Comparison of ENCODE assay signal across 19 cellular contexts in genomic region chr2:215832791-215833190, GRCh38.
DNase-seq lines count a peak whose midpoint lies in the region; ATAC-seq and TF ChIP-seq lines count a peak whose summit lies in the region.
"Had no signal": no experiment of that assay in that cellular context is flagged by ENCODE, and none has a peak within 500 bp of the region (broad histone marks: within the 10 kb centered on the region; RNA-seq: fewer than 3 reads in every experiment).

No MANE protein-coding gene starts in this region.

- TF ChIP-seq CTCF in hepatocyte (IDR thresholded peaks at IDR 0.05; ENCODE audit: poor library complexity) (no peak), gastrocnemius medialis (IDR thresholded peaks at IDR 0.05 in 4 of 5, conservative IDR thresholded peaks at IDR 0.05 in 1 of 5) (no peak)

- CTCF ChIA-PET in activated CD4-positive, alpha-beta memory T cell treated with anti-CD3 and anti-CD28 coated beads for 36 hours (lab: Charles Lee) = no interaction called here

- no peaks in the 10 kb centered on the region for H3K9me3 Mint-ChIP-seq in activated CD4-positive, alpha-beta memory T cell treated with anti-CD3 and anti-CD28 coated beads for 36 hours
- H3K9me3 Mint-ChIP-seq: activated CD8-positive, alpha-beta T cell treated with anti-CD3 and anti-CD28 coated beads for 36 hours; endodermal cell; H9; natural killer cell; stimulated activated naive CD8-positive, alpha-beta T cell treated with anti-CD3 and anti-CD28 coated beads, Interleukin-15, Interleukin-2, amounts not matched to agents 100 ng/mL and 50 ng/mL, for 24 hours had no signal

- no peaks in the 10 kb centered on the region for H3K36me3 Mint-ChIP-seq in activated CD4-positive, alpha-beta memory T cell treated with anti-CD3 and anti-CD28 coated beads for 36 hours
- H3K36me3 Mint-ChIP-seq: natural killer cell had no signal

- H3K27ac Mint-ChIP-seq in activated CD4-positive, alpha-beta memory T cell treated with anti-CD3 and anti-CD28 coated beads for 36 hours = no peak overlapping the region
- H3K27ac Mint-ChIP-seq: activated CD8-positive, alpha-beta T cell treated with anti-CD3 and anti-CD28 coated beads for 36 hours; endodermal cell; H9; natural killer cell; stimulated activated naive CD8-positive, alpha-beta T cell treated with anti-CD3 and anti-CD28 coated beads, Interleukin-15, Interleukin-2, amounts not matched to agents 100 ng/mL and 50 ng/mL, for 24 hours had no signal

- WGBS in GM23248 (ENCODE audit: low coverage in 1 of 2, low lambda C conversion rate in 2 of 2, missing lambda C conversion rate in 2 of 2), 2 experiments = 96 to 98% methylated on average over 6 of the region's 6 CpGs
- 94% methylated on average over 6 of the region's 6 CpGs for WGBS in hepatocyte (ENCODE audit: low lambda C conversion rate, missing lambda C conversion rate)

- H3K9ac ChIP-seq in GM23248 = no peak overlapping the region

- H3K27me3 ChIP-seq in GM23248 (replicated peaks; ENCODE audit: insufficient read depth) (no peaks in the 10 kb centered on the region), hepatocyte (no peaks in the 10 kb centered on the region), gastrocnemius medialis (no peaks in the 10 kb centered on the region)

- H3K36me3 ChIP-seq in GM23248 (ENCODE audit: low read depth) (no peaks in the 10 kb centered on the region), hepatocyte (replicated peaks; ENCODE audit: insufficient read depth, low read depth) (no peaks in the 10 kb centered on the region), gastrocnemius medialis (no peaks in the 10 kb centered on the region)
- H3K36me3 ChIP-seq: lower lobe of right lung, WERI-Rb-1 had no signal

- peak; percentile 33 for DNase-seq in GM23248
- peak; percentile 5 for DNase-seq in SKM-1 (lab: John Stamatoyannopoulos, UW; ENCODE audit: unreplicated experiment)
- no peak for DNase-seq in hepatocyte (ENCODE audit: low spot score)
- DNase-seq in gastrocnemius medialis = peak in 1 of 2 donors; percentile 63
- DNase-seq in effector CD4-positive, alpha-beta T cell = no peak
- no peak for DNase-seq in SW 1271 (lab: John Stamatoyannopoulos, UW)
- no peak for DNase-seq in activated CD4-positive, alpha-beta memory T cell treated with anti-CD3 and anti-CD28 coated beads for 36 hours
- DNase-seq: activated CD8-positive, alpha-beta T cell treated with anti-CD3 and anti-CD28 coated beads for 36 hours; central memory CD4-positive, alpha-beta T cell; endodermal cell; foreskin melanocyte; H9; lower lobe of right lung; natural killer cell; NCI-H1436 treated with DMSO at 0.1 percent for 48 hours; NCI-H345; WERI-Rb-1 had no signal

- H3K9me2 ChIP-seq in GM23248 (ENCODE audit: insufficient read depth) (no peaks in the 10 kb centered on the region), hepatocyte (replicated peaks; ENCODE audit: insufficient read depth) (no peaks in the 10 kb centered on the region)

- H3K4me1 Mint-ChIP-seq in activated CD4-positive, alpha-beta memory T cell treated with anti-CD3 and anti-CD28 coated beads for 36 hours (ENCODE audit: low read depth) = peaks cover 5% of the 10 kb centered on the region

- no peaks in the 10 kb centered on the region for H4K20me1 ChIP-seq in GM23248 (ENCODE audit: insufficient read depth)
- H4K20me1 ChIP-seq in hepatocyte (ENCODE audit: insufficient read depth, poor library complexity, severe bottlenecking) = no peaks in the 10 kb centered on the region

- H3K79me2 ChIP-seq in GM23248 (ENCODE audit: insufficient read depth) (no peaks in the 10 kb centered on the region; the same call in 1 of the 2 replicates), hepatocyte (no peaks in the 10 kb centered on the region)

- POLR2A ChIA-PET in activated CD4-positive, alpha-beta memory T cell treated with anti-CD3 and anti-CD28 coated beads for 36 hours (lab: Charles Lee) = no interaction called here

- H3K4me1 ChIP-seq in GM23248 (ENCODE audit: insufficient read depth) (peaks cover 50% of the 10 kb centered on the region), hepatocyte (ENCODE audit: insufficient read depth) (peaks cover 24% of the 10 kb centered on the region), gastrocnemius medialis (peaks cover 0 to 27% of the 10 kb centered on the region in 2 donors)

- H3K4me2 ChIP-seq in GM23248 (ENCODE audit: unreplicated experiment) = no peak overlapping the region
- H3K4me2 ChIP-seq in hepatocyte = no peak overlapping the region

- H3K4me3 Mint-ChIP-seq in activated CD4-positive, alpha-beta memory T cell treated with anti-CD3 and anti-CD28 coated beads for 36 hours = no peak overlapping the region
- H3K4me3 Mint-ChIP-seq: activated CD8-positive, alpha-beta T cell treated with anti-CD3 and anti-CD28 coated beads for 36 hours; endodermal cell; H9; natural killer cell; stimulated activated naive CD8-positive, alpha-beta T cell treated with anti-CD3 and anti-CD28 coated beads, Interleukin-15, Interleukin-2, amounts not matched to agents 100 ng/mL and 50 ng/mL, for 24 hours had no signal

- intact Hi-C loops in gastrocnemius medialis (cut with DNase I; ENCODE audit: low total_unique reads) = no loop called here
- intact Hi-C loops in activated CD4-positive, alpha-beta memory T cell treated with anti-CD3 and anti-CD28 coated beads for 36 hours (cut with micrococcal nuclease) = no loop called here

- ATAC-seq in gastrocnemius medialis (peak; percentile 75 to 80), GM18517 (IDR thresholded peaks at IDR 0.05; ENCODE audit: unreplicated experiment) (no peak)
- ATAC-seq: activated CD8-positive, alpha-beta T cell treated with anti-CD3 and anti-CD28 coated beads for 36 hours; natural killer cell had no signal

- H3K27ac ChIP-seq in GM23248 (no peak overlapping the region), hepatocyte (peak overlapping the region; percentile 77), gastrocnemius medialis (peak overlapping the region in 1 of 4 donors; percentile 52)
- H3K27ac ChIP-seq: lower lobe of right lung, WERI-Rb-1 had no signal

- H3K4me3 ChIP-seq in GM23248 (no peak overlapping the region), hepatocyte (no peak overlapping the region), gastrocnemius medialis (no peak overlapping the region)
- H3K4me3 ChIP-seq: lower lobe of right lung had no signal

- H3K9me3 ChIP-seq in GM23248 (ENCODE audit: low read depth) (no peaks in the 10 kb centered on the region), hepatocyte (ENCODE audit: low read depth) (no peaks in the 10 kb centered on the region), gastrocnemius medialis (no peaks in the 10 kb centered on the region)
- H3K9me3 ChIP-seq: lower lobe of right lung had no signal

- TF ChIP-seq POLR2A in gastrocnemius medialis (IDR thresholded peaks at IDR 0.05) = no peak

- peaks cover 3% of the 10 kb centered on the region for H3K27me3 Mint-ChIP-seq in activated CD4-positive, alpha-beta memory T cell treated with anti-CD3 and anti-CD28 coated beads for 36 hours
- H3K27me3 Mint-ChIP-seq: activated CD8-positive, alpha-beta T cell treated with anti-CD3 and anti-CD28 coated beads for 36 hours had no signal

- in situ Hi-C loops in GM23248 (cut with MboI) (no loop called here), gastrocnemius medialis (cut with MboI; ENCODE audit: low sequenced_read_pairs in 4 of 4) (no loop called here)

- H2AFZ ChIP-seq in GM23248 (no peak overlapping the region), hepatocyte (no peak overlapping the region)

- peaks cover 40% of the 10 kb centered on the region for H3F3A ChIP-seq in GM23248 (ENCODE audit: insufficient read depth)

Comparison
In these comparisons a context has a peak if more than half of its experiments do, and no peak if none do; other contexts are left out.
1. DNase-seq: peak in GM23248 (single experiment) and SKM-1 (single experiment); none in hepatocyte (single experiment), effector CD4-positive, alpha-beta T cell (single experiment), SW 1271 (0 of 2) and activated CD4-positive, alpha-beta memory T cell treated with anti-CD3 and anti-CD28 coated beads for 36 hours (single experiment).